Comparison of ENCODE assay signal across 13 cellular contexts in the genomic region with DNA sequence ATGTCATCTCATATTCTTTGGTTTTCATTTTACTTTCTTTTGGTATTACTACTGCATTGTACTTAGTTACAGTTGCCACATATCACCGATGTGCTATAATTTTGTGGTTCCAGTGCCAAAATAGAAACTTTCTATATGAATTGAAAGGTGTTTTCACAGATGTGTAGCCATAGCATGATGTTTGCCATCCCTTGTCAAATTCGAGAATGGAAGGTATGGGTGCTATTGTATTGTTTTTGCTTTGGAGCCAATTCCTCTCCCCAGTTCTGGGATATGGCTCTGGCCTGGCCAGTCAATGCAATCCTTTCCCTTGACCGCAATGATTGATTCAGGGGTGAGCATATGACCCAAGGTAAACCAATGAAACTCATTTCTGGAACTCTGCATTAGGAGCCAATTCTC.
DNase-seq lines count a peak whose midpoint lies in the region; ATAC-seq lines count a peak whose summit lies in the region.
"Had no signal": no experiment of that assay in that cellular context is flagged by ENCODE, and none has a peak within 500 bp of the region (broad histone marks: within the 10 kb centered on the region; RNA-seq: fewer than 3 reads in every experiment).

No MANE protein-coding gene starts in this region.

- no peaks in the 10 kb centered on the region for H3K4me1 Mint-ChIP-seq in activated T-helper 17 cell treated with anti-CD3 and anti-CD28 coated beads, Interleukin-2, amount 50 U/mL, for 72 hours

- H3K9me3 Mint-ChIP-seq in activated T-helper 17 cell treated with anti-CD3 and anti-CD28 coated beads, Interleukin-2, amount 50 U/mL, for 72 hours: no peaks in the 10 kb centered on the region

- H3K4me3 Mint-ChIP-seq in activated T-helper 17 cell treated with anti-CD3 and anti-CD28 coated beads, Interleukin-2, amount 50 U/mL, for 72 hours: peak overlapping the region; percentile 58
- H3K4me3 Mint-ChIP-seq: CD14-positive monocyte had no signal

- peaks cover 5% of the 10 kb centered on the region for H3K27me3 Mint-ChIP-seq in activated T-helper 17 cell treated with anti-CD3 and anti-CD28 coated beads, Interleukin-2, amount 50 U/mL, for 72 hours

- no peak for DNase-seq in DMS114 treated with DMSO at 0.1 percent for 48 hours (lab: John Stamatoyannopoulos, UW; ENCODE audit: unreplicated experiment)
- DNase-seq in effector CD4-positive, alpha-beta T cell: no peak
- DNase-seq in ureter (ENCODE audit: low spot score): no peak
- DNase-seq: activated CD4-positive, CD25-positive, alpha-beta regulatory T cell treated with anti-CD3 and anti-CD28 coated beads, Interleukin-2, amount 50 U/mL, for 72 hours; activated effector memory CD4-positive, alpha-beta T cell treated with anti-CD3 and anti-CD28 coated beads, Interleukin-2, amount 50 U/mL, for 16 hours; mesenchymal stem cell; NCI-H2171 treated with DMSO at 0.1 percent for 48 hours; testis had no signal

- ATAC-seq in GM18502 (IDR thresholded peaks at IDR 0.05; ENCODE audit: poor library complexity, unreplicated experiment) (peak; percentile 84), GM19025 (IDR thresholded peaks at IDR 0.05; ENCODE audit: low read depth, unreplicated experiment) (peak; percentile 75), HG02884 (IDR thresholded peaks at IDR 0.05; ENCODE audit: unreplicated experiment) (peak; percentile 77)
- ATAC-seq in activated T-helper 17 cell treated with anti-CD3 and anti-CD28 coated beads, Interleukin-2, amount 50 U/mL, for 72 hours (replicated peaks): peak; percentile 88

- no peaks in the 10 kb centered on the region for H3K36me3 Mint-ChIP-seq in activated T-helper 17 cell treated with anti-CD3 and anti-CD28 coated beads, Interleukin-2, amount 50 U/mL, for 72 hours (ENCODE audit: low read depth)
- H3K36me3 Mint-ChIP-seq: CD14-positive monocyte had no signal

- peak overlapping the region; percentile 86 for H3K27ac Mint-ChIP-seq in activated T-helper 17 cell treated with anti-CD3 and anti-CD28 coated beads, Interleukin-2, amount 50 U/mL, for 72 hours
